1 cellular context compared by ENCODE assay signal in the genomic region with DNA sequence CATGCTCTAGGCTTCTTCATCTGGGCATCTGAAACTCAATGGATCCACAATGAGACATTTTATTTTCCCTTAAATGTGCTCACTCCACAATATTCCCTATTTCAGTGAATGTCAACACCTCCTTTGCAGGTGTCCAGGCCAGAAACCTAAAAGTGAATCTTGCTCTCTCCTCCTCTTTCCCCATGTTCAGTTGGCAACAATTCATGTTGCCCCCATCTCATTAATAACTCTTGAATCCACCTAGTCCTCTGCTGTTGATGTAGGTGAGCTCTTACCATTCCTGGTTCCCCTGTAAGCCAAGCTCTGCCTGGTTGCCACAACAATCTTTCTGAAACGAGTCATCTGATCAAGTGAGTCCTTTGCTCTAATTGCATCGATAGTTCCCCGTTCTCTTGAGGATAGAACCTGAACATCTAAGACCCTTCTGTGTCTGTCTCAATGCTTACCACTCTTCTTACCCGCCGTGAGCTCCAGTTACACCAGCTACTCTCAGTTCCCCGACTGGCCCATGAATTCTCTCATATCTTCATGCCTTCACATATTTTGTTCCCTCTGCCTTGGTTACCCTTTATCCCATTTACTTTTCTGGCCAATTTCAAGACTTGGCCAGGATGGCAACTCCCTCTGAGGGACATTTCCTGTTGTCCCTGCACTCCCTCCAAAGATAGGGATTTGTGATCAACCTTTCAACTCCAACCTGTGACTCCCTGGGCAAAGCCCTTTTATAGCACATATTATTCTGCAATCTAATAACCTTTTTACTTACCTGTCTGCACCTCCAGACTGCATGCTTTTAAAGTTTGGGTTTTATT.
TF ChIP-seq lines count a peak whose summit lies in the region.

No MANE protein-coding gene starts in this region.

TF ChIP-seq in HepG2, 621 proteins besides CTCF, POLR2A, EP300 and RAD21 (continued from another document and continues in another):
- TF ChIP-seq, protein P1, sequence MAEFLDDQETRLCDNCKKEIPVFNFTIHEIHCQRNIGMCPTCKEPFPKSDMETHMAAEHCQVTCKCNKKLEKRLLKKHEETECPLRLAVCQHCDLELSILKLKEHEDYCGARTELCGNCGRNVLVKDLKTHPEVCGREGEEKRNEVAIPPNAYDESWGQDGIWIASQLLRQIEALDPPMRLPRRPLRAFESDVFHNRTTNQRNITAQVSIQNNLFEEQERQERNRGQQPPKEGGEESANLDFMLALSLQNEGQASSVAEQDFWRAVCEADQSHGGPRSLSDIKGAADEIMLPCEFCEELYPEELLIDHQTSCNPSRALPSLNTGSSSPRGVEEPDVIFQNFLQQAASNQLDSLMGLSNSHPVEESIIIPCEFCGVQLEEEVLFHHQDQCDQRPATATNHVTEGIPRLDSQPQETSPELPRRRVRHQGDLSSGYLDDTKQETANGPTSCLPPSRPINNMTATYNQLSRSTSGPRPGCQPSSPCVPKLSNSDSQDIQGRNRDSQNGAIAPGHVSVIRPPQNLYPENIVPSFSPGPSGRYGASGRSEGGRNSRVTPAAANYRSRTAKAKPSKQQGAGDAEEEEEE (CRISPR knock-in tag; IDR thresholded peaks at IDR 0.05; ENCODE audit: borderline replicate concordance), result peak; percentile 91
- no peak for TF ChIP-seq PHB2 (IDR thresholded peaks at IDR 0.05; ENCODE audit: partially characterized antibody)
- TF ChIP-seq, protein P2, sequence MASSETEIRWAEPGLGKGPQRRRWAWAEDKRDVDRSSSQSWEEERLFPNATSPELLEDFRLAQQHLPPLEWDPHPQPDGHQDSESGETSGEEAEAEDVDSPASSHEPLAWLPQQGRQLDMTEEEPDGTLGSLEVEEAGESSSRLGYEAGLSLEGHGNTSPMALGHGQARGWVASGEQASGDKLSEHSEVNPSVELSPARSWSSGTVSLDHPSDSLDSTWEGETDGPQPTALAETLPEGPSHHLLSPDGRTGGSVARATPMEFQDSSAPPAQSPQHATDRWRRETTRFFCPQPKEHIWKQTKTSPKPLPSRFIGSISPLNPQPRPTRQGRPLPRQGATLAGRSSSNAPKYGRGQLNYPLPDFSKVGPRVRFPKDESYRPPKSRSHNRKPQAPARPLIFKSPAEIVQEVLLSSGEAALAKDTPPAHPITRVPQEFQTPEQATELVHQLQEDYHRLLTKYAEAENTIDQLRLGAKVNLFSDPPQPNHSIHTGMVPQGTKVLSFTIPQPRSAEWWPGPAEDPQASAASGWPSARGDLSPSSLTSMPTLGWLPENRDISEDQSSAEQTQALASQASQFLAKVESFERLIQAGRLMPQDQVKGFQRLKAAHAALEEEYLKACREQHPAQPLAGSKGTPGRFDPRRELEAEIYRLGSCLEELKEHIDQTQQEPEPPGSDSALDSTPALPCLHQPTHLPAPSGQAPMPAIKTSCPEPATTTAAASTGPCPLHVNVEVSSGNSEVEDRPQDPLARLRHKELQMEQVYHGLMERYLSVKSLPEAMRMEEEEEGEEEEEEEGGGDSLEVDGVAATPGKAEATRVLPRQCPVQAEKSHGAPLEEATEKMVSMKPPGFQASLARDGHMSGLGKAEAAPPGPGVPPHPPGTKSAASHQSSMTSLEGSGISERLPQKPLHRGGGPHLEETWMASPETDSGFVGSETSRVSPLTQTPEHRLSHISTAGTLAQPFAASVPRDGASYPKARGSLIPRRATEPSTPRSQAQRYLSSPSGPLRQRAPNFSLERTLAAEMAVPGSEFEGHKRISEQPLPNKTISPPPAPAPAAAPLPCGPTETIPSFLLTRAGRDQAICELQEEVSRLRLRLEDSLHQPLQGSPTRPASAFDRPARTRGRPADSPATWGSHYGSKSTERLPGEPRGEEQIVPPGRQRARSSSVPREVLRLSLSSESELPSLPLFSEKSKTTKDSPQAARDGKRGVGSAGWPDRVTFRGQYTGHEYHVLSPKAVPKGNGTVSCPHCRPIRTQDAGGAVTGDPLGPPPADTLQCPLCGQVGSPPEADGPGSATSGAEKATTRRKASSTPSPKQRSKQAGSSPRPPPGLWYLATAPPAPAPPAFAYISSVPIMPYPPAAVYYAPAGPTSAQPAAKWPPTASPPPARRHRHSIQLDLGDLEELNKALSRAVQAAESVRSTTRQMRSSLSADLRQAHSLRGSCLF (CRISPR knock-in tag; IDR thresholded peaks at IDR 0.05; ENCODE audit: borderline replicate concordance), result no peak
- no peak for TF ChIP-seq SETDB1 (CRISPR knock-in tag; IDR thresholded peaks at IDR 0.05; ENCODE audit: borderline replicate concordance)
- 0 out of 2 replicates have a peak, but pooled peaks have one; percentile 7 for TF ChIP-seq EHMT2 (IDR thresholded peaks at IDR 0.05; ENCODE audit: borderline replicate concordance, low read depth, low read length)
- TF ChIP-seq, protein P3, sequence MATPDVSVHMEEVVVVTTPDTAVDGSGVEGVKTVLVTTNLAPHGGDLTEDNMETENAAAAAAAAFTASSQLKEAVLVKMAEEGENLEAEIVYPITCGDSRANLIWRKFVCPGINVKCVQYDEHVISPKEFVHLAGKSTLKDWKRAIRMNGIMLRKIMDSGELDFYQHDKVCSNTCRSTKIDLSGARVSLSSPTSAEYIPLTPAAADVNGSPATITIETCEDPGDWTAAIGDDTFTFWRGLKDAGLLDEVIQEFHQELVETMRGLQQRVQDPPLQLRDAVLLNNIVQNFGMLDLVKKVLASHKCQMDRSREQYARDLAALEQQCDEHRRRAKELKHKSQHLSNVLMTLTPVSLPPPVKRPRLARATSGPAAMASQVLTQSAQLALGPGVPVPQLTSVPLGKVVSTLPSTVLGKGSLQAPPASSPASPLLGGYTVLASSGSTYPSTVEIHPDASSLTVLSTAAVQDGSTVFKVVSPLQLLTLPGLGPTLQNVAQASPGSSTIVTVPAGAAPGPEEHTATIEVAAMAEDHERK (CRISPR knock-in tag; IDR thresholded peaks at IDR 0.05; ENCODE audit: low read depth), result no peak
- TF ChIP-seq ZNF879 (CRISPR knock-in tag; IDR thresholded peaks at IDR 0.05), result no peak
- TF ChIP-seq ZNF205 (CRISPR knock-in tag; IDR thresholded peaks at IDR 0.05), result no peak
- 0 out of 2 replicates have a peak, but pooled peaks have one; percentile 29 for TF ChIP-seq KLF6 (CRISPR knock-in tag; IDR thresholded peaks at IDR 0.05)
- no peak for TF ChIP-seq ZNF224 (CRISPR knock-in tag; IDR thresholded peaks at IDR 0.05)
- no peak for TF ChIP-seq NFATC3 (CRISPR knock-in tag; IDR thresholded peaks at IDR 0.05)
- TF ChIP-seq ZNF34 (CRISPR knock-in tag; IDR thresholded peaks at IDR 0.05; ENCODE audit: borderline replicate concordance), result no peak
- no peak for TF ChIP-seq SAP130 (CRISPR knock-in tag; IDR thresholded peaks at IDR 0.05; ENCODE audit: low read depth)
- no peak for TF ChIP-seq SYNCRIP (IDR thresholded peaks at IDR 0.05; ENCODE audit: insufficient read depth, low read depth, low read length)
- no peak for TF ChIP-seq ZNF383 (CRISPR knock-in tag; IDR thresholded peaks at IDR 0.05; ENCODE audit: borderline replicate concordance)
- TF ChIP-seq ZNF772 (CRISPR knock-in tag; IDR thresholded peaks at IDR 0.05), result no peak
- TF ChIP-seq MIER3 (CRISPR knock-in tag; IDR thresholded peaks at IDR 0.05; ENCODE audit: borderline replicate concordance), result no peak
- TF ChIP-seq CENPX (CRISPR knock-in tag; IDR thresholded peaks at IDR 0.05), result no peak
- TF ChIP-seq HNRNPK (IDR thresholded peaks at IDR 0.05; ENCODE audit: low read depth, low read length, poor library complexity, severe bottlenecking), result no peak
- TF ChIP-seq, protein P4, sequence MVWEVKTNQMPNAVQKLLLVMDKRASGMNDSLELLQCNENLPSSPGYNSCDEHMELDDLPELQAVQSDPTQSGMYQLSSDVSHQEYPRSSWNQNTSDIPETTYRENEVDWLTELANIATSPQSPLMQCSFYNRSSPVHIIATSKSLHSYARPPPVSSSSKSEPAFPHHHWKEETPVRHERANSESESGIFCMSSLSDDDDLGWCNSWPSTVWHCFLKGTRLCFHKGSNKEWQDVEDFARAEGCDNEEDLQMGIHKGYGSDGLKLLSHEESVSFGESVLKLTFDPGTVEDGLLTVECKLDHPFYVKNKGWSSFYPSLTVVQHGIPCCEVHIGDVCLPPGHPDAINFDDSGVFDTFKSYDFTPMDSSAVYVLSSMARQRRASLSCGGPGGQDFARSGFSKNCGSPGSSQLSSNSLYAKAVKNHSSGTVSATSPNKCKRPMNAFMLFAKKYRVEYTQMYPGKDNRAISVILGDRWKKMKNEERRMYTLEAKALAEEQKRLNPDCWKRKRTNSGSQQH (CRISPR knock-in tag; IDR thresholded peaks at IDR 0.05; ENCODE audit: low read depth), result no peak
- TF ChIP-seq ZNF292 (CRISPR knock-in tag; IDR thresholded peaks at IDR 0.05; ENCODE audit: borderline replicate concordance, low read depth), result no peak
- no peak for TF ChIP-seq HMGA1 (CRISPR knock-in tag; conservative IDR thresholded peaks at IDR 0.05)
- TF ChIP-seq ZNF737 (CRISPR knock-in tag; IDR thresholded peaks at IDR 0.05; ENCODE audit: borderline replicate concordance), result no peak
- TF ChIP-seq SP5 (CRISPR knock-in tag; IDR thresholded peaks at IDR 0.05; ENCODE audit: borderline replicate concordance, low read depth), result no peak
- TF ChIP-seq, protein P5, sequence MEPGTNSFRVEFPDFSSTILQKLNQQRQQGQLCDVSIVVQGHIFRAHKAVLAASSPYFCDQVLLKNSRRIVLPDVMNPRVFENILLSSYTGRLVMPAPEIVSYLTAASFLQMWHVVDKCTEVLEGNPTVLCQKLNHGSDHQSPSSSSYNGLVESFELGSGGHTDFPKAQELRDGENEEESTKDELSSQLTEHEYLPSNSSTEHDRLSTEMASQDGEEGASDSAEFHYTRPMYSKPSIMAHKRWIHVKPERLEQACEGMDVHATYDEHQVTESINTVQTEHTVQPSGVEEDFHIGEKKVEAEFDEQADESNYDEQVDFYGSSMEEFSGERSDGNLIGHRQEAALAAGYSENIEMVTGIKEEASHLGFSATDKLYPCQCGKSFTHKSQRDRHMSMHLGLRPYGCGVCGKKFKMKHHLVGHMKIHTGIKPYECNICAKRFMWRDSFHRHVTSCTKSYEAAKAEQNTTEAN (CRISPR knock-in tag; conservative IDR thresholded peaks at IDR 0.05), result no peak
- TF ChIP-seq DNMT1 (CRISPR knock-in tag; IDR thresholded peaks at IDR 0.05), result no peak
- TF ChIP-seq ZBTB38 (CRISPR knock-in tag; IDR thresholded peaks at IDR 0.05), result peak; percentile 85
- TF ChIP-seq, protein P6, sequence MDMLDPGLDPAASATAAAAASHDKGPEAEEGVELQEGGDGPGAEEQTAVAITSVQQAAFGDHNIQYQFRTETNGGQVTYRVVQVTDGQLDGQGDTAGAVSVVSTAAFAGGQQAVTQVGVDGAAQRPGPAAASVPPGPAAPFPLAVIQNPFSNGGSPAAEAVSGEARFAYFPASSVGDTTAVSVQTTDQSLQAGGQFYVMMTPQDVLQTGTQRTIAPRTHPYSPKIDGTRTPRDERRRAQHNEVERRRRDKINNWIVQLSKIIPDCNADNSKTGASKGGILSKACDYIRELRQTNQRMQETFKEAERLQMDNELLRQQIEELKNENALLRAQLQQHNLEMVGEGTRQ (IDR thresholded peaks at IDR 0.05; ENCODE audit: low read depth, low read length), result no peak
- TF ChIP-seq, protein P6 (CRISPR knock-in tag; IDR thresholded peaks at IDR 0.05; ENCODE audit: borderline replicate concordance), result no peak
- TF ChIP-seq, protein P7, sequence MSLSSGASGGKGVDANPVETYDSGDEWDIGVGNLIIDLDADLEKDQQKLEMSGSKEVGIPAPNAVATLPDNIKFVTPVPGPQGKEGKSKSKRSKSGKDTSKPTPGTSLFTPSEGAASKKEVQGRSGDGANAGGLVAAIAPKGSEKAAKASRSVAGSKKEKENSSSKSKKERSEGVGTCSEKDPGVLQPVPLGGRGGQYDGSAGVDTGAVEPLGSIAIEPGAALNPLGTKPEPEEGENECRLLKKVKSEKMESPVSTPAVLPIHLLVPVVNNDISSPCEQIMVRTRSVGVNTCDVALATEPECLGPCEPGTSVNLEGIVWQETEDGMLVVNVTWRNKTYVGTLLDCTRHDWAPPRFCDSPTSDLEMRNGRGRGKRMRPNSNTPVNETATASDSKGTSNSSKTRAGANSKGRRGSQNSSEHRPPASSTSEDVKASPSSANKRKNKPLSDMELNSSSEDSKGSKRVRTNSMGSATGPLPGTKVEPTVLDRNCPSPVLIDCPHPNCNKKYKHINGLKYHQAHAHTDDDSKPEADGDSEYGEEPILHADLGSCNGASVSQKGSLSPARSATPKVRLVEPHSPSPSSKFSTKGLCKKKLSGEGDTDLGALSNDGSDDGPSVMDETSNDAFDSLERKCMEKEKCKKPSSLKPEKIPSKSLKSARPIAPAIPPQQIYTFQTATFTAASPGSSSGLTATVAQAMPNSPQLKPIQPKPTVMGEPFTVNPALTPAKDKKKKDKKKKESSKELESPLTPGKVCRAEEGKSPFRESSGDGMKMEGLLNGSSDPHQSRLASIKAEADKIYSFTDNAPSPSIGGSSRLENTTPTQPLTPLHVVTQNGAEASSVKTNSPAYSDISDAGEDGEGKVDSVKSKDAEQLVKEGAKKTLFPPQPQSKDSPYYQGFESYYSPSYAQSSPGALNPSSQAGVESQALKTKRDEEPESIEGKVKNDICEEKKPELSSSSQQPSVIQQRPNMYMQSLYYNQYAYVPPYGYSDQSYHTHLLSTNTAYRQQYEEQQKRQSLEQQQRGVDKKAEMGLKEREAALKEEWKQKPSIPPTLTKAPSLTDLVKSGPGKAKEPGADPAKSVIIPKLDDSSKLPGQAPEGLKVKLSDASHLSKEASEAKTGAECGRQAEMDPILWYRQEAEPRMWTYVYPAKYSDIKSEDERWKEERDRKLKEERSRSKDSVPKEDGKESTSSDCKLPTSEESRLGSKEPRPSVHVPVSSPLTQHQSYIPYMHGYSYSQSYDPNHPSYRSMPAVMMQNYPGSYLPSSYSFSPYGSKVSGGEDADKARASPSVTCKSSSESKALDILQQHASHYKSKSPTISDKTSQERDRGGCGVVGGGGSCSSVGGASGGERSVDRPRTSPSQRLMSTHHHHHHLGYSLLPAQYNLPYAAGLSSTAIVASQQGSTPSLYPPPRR (CRISPR knock-in tag; IDR thresholded peaks at IDR 0.05; ENCODE audit: borderline replicate concordance), result no peak
- TF ChIP-seq SPEN (CRISPR knock-in tag; IDR thresholded peaks at IDR 0.05; ENCODE audit: low read depth), result peak; percentile 34; the same call in 1 of the 2 replicates
- TF ChIP-seq SNAPC2 (CRISPR knock-in tag; IDR thresholded peaks at IDR 0.05), result 0 out of 2 replicates have a peak, but pooled peaks have one; percentile 12
